2 cellular contexts compared by ENCODE assay signal in genomic region chr3:13254028-13254951, GRCh38.
TF ChIP-seq lines count a peak whose summit lies in the region.

No MANE protein-coding gene starts in this region.

TF ChIP-seq in HEK293, 187 proteins besides CTCF, POLR2A, EP300 and RAD21 (continued from another document):
- TF ChIP-seq ZBTB6 (tag by site-specific recombination; IDR thresholded peaks at IDR 0.05) (no peak), SCRT2 (tag by site-specific recombination; IDR thresholded peaks at IDR 0.05) (0 out of 2 replicates have a peak, but pooled peaks have one; percentile 46), ZBTB49 (tag by site-specific recombination; IDR thresholded peaks at IDR 0.05; ENCODE audit: low read depth) (no peak), ZXDB (tag by site-specific recombination; IDR thresholded peaks at IDR 0.05) (no peak), ZNF473 (tag by site-specific recombination; IDR thresholded peaks at IDR 0.05) (no peak), ZNF660 (tag by site-specific recombination; IDR thresholded peaks at IDR 0.05) (no peak), ZNF561 (tag by site-specific recombination; IDR thresholded peaks at IDR 0.05; ENCODE audit: borderline replicate concordance) (no peak), ZNF366 (tag by site-specific recombination; conservative IDR thresholded peaks at IDR 0.05) (no peak), ZNF449 (tag by site-specific recombination; IDR thresholded peaks at IDR 0.05) (peak; percentile 90), ZNF26 (tag by site-specific recombination; IDR thresholded peaks at IDR 0.05) (no peak), ZNF501 (tag by site-specific recombination; IDR thresholded peaks at IDR 0.05) (no peak), ZNF48 (tag by site-specific recombination; IDR thresholded peaks at IDR 0.05) (no peak)
TF ChIP-seq in HEK293: peak in this region for 2.

TF ChIP-seq in K562, 482 proteins besides CTCF, POLR2A, EP300 and RAD21:
- no peak for TF ChIP-seq SFPQ (IDR thresholded peaks at IDR 0.05; ENCODE audit: low read depth, low read length)
- peak; percentile 47 for TF ChIP-seq C11orf30 (IDR thresholded peaks at IDR 0.05; ENCODE audit: low read depth)
- peak; percentile 58 for TF ChIP-seq ZNF316 (IDR thresholded peaks at IDR 0.05)
- TF ChIP-seq NR0B1 (IDR thresholded peaks at IDR 0.05; ENCODE audit: partially characterized antibody), result no peak
